ENCODE assay signal across 9 cellular contexts in the genomic region with DNA sequence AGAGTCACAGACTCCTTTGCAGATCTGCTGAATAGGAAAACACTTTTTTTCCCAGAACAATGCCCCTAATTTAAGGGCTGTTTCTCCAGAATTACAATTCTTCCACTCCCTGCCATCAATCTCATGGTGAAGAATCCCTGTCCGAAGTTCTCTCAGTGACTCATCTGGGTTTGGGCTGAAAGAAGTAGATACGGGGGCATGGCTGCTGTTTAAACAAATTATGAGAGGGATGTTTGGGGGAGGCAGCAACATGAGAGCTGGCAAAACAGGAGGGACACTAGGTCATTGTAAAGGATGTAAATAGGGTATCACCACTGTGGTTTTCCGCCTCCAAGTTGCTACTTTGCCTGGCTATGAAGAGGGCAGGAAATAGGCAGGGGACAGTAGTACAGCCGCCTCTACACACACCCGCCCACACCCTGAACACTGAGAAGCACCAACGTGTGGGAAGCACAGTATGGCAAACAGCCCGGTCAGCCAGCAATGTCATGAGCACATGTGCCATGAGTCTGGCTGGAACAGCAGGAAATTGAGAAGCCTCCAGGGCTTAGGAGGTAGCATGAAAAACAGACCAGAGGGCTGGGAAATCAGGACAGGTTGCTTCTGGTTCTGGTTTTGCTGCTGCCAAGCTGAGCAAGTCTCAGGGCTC. TPM values are rescaled to one million over a fixed set of nuclear protein-coding genes. Genes with fewer than 3 reads are reported as not detected.
A peak's percentile ranks its signal among the peaks of the same experiment; 100 is the strongest.
DNase-seq lines count a peak whose midpoint lies in the region; ATAC-seq and TF ChIP-seq lines count a peak whose summit lies in the region.
"Had no signal": no experiment of that assay in that cellular context is flagged by ENCODE, and none has a peak within 500 bp of the region (broad histone marks: within the 10 kb centered on the region; RNA-seq: fewer than 3 reads in every experiment).

No MANE protein-coding gene starts in this region.

- peak overlapping the region; percentile 24 for H2BK5ac ChIP-seq in trophoblast cell (ENCODE audit: low read depth, low read length, poor library complexity)

- no peak overlapping the region for H3K4ac ChIP-seq in trophoblast cell (ENCODE audit: low read depth, low read length)

- no peak for TF ChIP-seq CTCF in PC-3 (conservative IDR thresholded peaks at IDR 0.05; ENCODE audit: low read depth, low read length)

- H3F3A ChIP-seq in PC-3 (ENCODE audit: low read length, unreplicated experiment): no peaks in the 10 kb centered on the region

- H3K9ac ChIP-seq in PC-3 (ENCODE audit: low read length) (no peak overlapping the region), trophoblast cell (ENCODE audit: low read length) (no peak overlapping the region)

- peaks cover 2% of the 10 kb centered on the region for H3K79me1 ChIP-seq in trophoblast cell (ENCODE audit: low read length)

- peak overlapping the region; percentile 72 for H3K4me2 ChIP-seq in PC-3 (ENCODE audit: low read length)
- no peak overlapping the region for H3K4me2 ChIP-seq in trophoblast cell (ENCODE audit: low read length)

- CTCF ChIA-PET in PC-3 (lab: Charles Lee): no interaction called here

- H3K79me2 ChIP-seq in PC-3 (ENCODE audit: low read length): no peaks in the 10 kb centered on the region
- H3K79me2 ChIP-seq in trophoblast cell (ENCODE audit: control insufficient read depth, insufficient read depth, low read length, poor library complexity): peaks cover 4% of the 10 kb centered on the region

- H2AK5ac ChIP-seq in trophoblast cell (ENCODE audit: low read length): no peak overlapping the region

- H2AFZ ChIP-seq in PC-3 (ENCODE audit: low read length): peak overlapping the region; percentile 59
- no peak overlapping the region for H2AFZ ChIP-seq in trophoblast cell (ENCODE audit: insufficient read depth, low read length, poor library complexity)

- POLR2A ChIA-PET in PC-3 (lab: Charles Lee; ENCODE audit: unreplicated experiment): no interaction called here

- peak; percentile 87 for ATAC-seq in PC-3
- ATAC-seq in GM18868 (IDR thresholded peaks at IDR 0.05; ENCODE audit: unreplicated experiment): no peak
- no peak for ATAC-seq in GM18873 (IDR thresholded peaks at IDR 0.05; ENCODE audit: low FRiP score, unreplicated experiment)

- no peak overlapping the region for H3K14ac ChIP-seq in trophoblast cell (ENCODE audit: low read length)

- no peak overlapping the region for H3K23ac ChIP-seq in trophoblast cell (ENCODE audit: low read length)

- BruUV-seq in PC-3 (replicated peaks; lab: Mats Ljungman, UMichigan): no TSS peak

- intact Hi-C loops in PC-3 (cut with micrococcal nuclease): no loop called here

- H4K12ac ChIP-seq in trophoblast cell (ENCODE audit: low read depth, low read length): no peak overlapping the region

- H2BK12ac ChIP-seq in trophoblast cell (ENCODE audit: low read length): peak overlapping the region; percentile 9

- DNase-seq in G401 (ENCODE audit: low spot score): peak; percentile 46
- peak; percentile 88 for DNase-seq in PC-3
- DNase-seq in trophoblast cell: no peak
- no peak for DNase-seq in NCI-H2227 treated with DMSO at 0.1 percent for 48 hours (lab: John Stamatoyannopoulos, UW)
- DNase-seq in DMS79 treated with DMSO at 0.1 percent for 48 hours (lab: John Stamatoyannopoulos, UW): no peak

- H3K4me1 ChIP-seq in PC-3 (ENCODE audit: insufficient read depth, low read length): peaks cover 24% of the 10 kb centered on the region
- peaks cover 5 to 12% of the 10 kb centered on the region in 2 donors for H3K4me1 ChIP-seq in esophagus (ENCODE audit: control insufficient read depth in 2 of 2, insufficient read depth in 2 of 2, low read length in 1 of 2)
- H3K4me1 ChIP-seq in trophoblast cell (ENCODE audit: control insufficient read depth in 1 of 2, insufficient read depth in 2 of 2, low read length in 2 of 2): peaks cover 10 to 12% of the 10 kb centered on the region in 2 experiments

- peak overlapping the region; percentile 28 for H4K91ac ChIP-seq in trophoblast cell (ENCODE audit: low read depth, low read length)

- H3K27me3 ChIP-seq in PC-3 (ENCODE audit: low read length) (no peaks in the 10 kb centered on the region), esophagus (ENCODE audit: control insufficient read depth in 1 of 2, insufficient read depth in 2 of 2, low read length in 2 of 2) (no peaks in the 10 kb centered on the region), trophoblast cell (ENCODE audit: insufficient read depth, low read length) (no peaks in the 10 kb centered on the region)
- H3K27me3 ChIP-seq: neutrophil had no signal

- no peaks in the 10 kb centered on the region for H3K9me2 ChIP-seq in PC-3 (replicated peaks; ENCODE audit: low read length)

- peak overlapping the region; percentile 20 for H2BK120ac ChIP-seq in trophoblast cell (ENCODE audit: insufficient read depth, low read length, poor library complexity)

- H3K9me3 ChIP-seq in PC-3 (ENCODE audit: low read length) (no peaks in the 10 kb centered on the region), esophagus (ENCODE audit: control insufficient read depth in 2 of 2, insufficient read depth in 1 of 2, low read depth in 1 of 2, low read length in 1 of 2) (no peaks in the 10 kb centered on the region), trophoblast cell (ENCODE audit: insufficient read depth, low read depth, low read length) (no peaks in the 10 kb centered on the region)
- H3K9me3 ChIP-seq: neutrophil had no signal

- no peaks in the 10 kb centered on the region for H4K20me1 ChIP-seq in PC-3 (ENCODE audit: low read length)

- in situ Hi-C loops in G401 (cut with HindIII; ENCODE audit: low sequenced_read_pairs): no loop called here

- H3K4me3 ChIP-seq in PC-3 (ENCODE audit: low read length): peak overlapping the region; percentile 39; the same call in 1 of the 2 replicates
- no peak overlapping the region for H3K4me3 ChIP-seq in esophagus (ENCODE audit: low read depth in 1 of 2, low read length in 2 of 2)
- no peak overlapping the region for H3K4me3 ChIP-seq in trophoblast cell (ENCODE audit: low read depth, low read length)

- 29 to 54% methylated on average over 7 of the region's 7 CpGs for WGBS in esophagus, 2 donors
- no CpG with 5 or more reads among the region's 7 CpGs for WGBS in trophoblast cell (ENCODE audit: extremely low coverage, insufficient coverage, insufficient read length)

- H3K27ac ChIP-seq in PC-3 (ENCODE audit: low read length) (peak overlapping the region; percentile 77), esophagus (ENCODE audit: low read depth in 2 of 2, low read length in 1 of 2) (peak overlapping the region; percentile 32 to 85), trophoblast cell (ENCODE audit: low read depth, low read length) (peak overlapping the region; percentile 30)
- H3K27ac ChIP-seq: neutrophil had no signal

- no peak overlapping the region for H4K8ac ChIP-seq in trophoblast cell (ENCODE audit: low read depth, low read length)

- peak overlapping the region; percentile 2 for H3K18ac ChIP-seq in trophoblast cell (ENCODE audit: low read length)

- H3K36me3 ChIP-seq in PC-3 (ENCODE audit: low read depth, low read length) (no peaks in the 10 kb centered on the region), esophagus (ENCODE audit: control insufficient read depth in 2 of 2, insufficient read depth in 2 of 2, low read length in 1 of 2) (peaks cover 10 to 13% of the 10 kb centered on the region in 2 donors), trophoblast cell (ENCODE audit: control insufficient read depth in 1 of 2, insufficient read depth in 2 of 2, low read length in 2 of 2) (peaks cover 17% of the 10 kb centered on the region in 2 experiments)

RNA-seq across cellular contexts. Expression of gene HEXA, which starts 17.2 kb away (rescaled TPM):
- 98.4 and 125 TPM in 2 replicates for total RNA-seq in G401 (2014; rRNA removed; shearing (Covaris generic))
- 0.29 TPM in 1 of 2 replicates, not detected in the other for total RNA-seq in PC-3 (2014; rRNA removed)
- polyA plus RNA-seq in esophagus: 10 to 100 TPM; 22.8 to 24.2 TPM
- polyA plus RNA-seq in trophoblast cell (2013): 84.4 and 86.9 TPM in 2 replicates

RNA-seq across cellular contexts. Expression of gene CELF6, which starts 38.7 kb away (rescaled TPM):
- 0.07 and 0.18 TPM in 2 replicates for total RNA-seq in G401 (2014; rRNA removed; shearing (Covaris generic))
- total RNA-seq in PC-3 (2014; rRNA removed): not detected in 2 replicates
- polyA plus RNA-seq in esophagus: 1 to 10 TPM; 1.0 to 1.4 TPM
- polyA plus RNA-seq in trophoblast cell (2013): 0.15 and 0.29 TPM in 2 replicates

RNA-seq across cellular contexts. Expression of gene TMEM202, which starts 39.4 kb away (rescaled TPM):
- not detected in 2 replicates for total RNA-seq in G401 (2014; rRNA removed; shearing (Covaris generic))
- total RNA-seq in PC-3 (2014; rRNA removed): not detected in 2 replicates
- not detected for polyA plus RNA-seq in esophagus
- not detected in 2 replicates for polyA plus RNA-seq in trophoblast cell (2013)

Comparison
In these comparisons a context has a peak if more than half of its experiments do, and no peak if none do; other contexts are left out.
1. DNase-seq: peak in G401 (single experiment) and PC-3 (single experiment); none in trophoblast cell (0 of 2), NCI-H2227 treated with DMSO at 0.1 percent for 48 hours (single experiment) and DMS79 treated with DMSO at 0.1 percent for 48 hours (single experiment).
2. RNA of gene HEXA, which starts 17.2 kb away (total RNA-seq): 98.4 to 125 TPM in G401; 0.29 TPM in PC-3; every median in the first group is over 10 times any median in the second.
3. Peak in every context shown above with its lines, with median percentiles within 50 percentile points of each other: H3K27ac ChIP-seq.